13 cellular contexts compared by ENCODE assay signal in genomic region chr7:42883950-42884349, GRCh38. TPM values are rescaled to one million over a fixed set of nuclear protein-coding genes. Genes with fewer than 3 reads are reported as not detected.
DNase-seq lines count a peak whose midpoint lies in the region; ATAC-seq, FAIRE-seq and TF ChIP-seq lines count a peak whose summit lies in the region.
"Had no signal": no experiment of that assay in that cellular context is flagged by ENCODE, and none has a peak within 500 bp of the region (broad histone marks: within the 10 kb centered on the region; RNA-seq: fewer than 3 reads in every experiment).

No MANE protein-coding gene starts in this region.

- in situ Hi-C loops in brain microvascular endothelial cell (cut with HindIII; ENCODE audit: low pct_ligation_motif_present, low sequenced_read_pairs), result no loop called here

- TF ChIP-seq CTCF in bronchial epithelial cell (IDR thresholded peaks at IDR 0.05; ENCODE audit: insufficient read depth, low read length, severe bottlenecking), result no peak
- TF ChIP-seq CTCF in retinal pigment epithelial cell (conservative IDR thresholded peaks at IDR 0.05; ENCODE audit: low read depth, low read length), result no peak
- TF ChIP-seq CTCF in brain microvascular endothelial cell (IDR thresholded peaks at IDR 0.05; ENCODE audit: low read depth, low read length, missing control alignments), result no peak

- H3K36me3 ChIP-seq in bronchial epithelial cell (ENCODE audit: control insufficient read depth, insufficient read depth, low read length) (no peaks in the 10 kb centered on the region), brain microvascular endothelial cell (replicated peaks) (no peaks in the 10 kb centered on the region)

- H3K27me3 ChIP-seq in bronchial epithelial cell (ENCODE audit: control insufficient read depth, insufficient read depth, low read length), result no peaks in the 10 kb centered on the region
- no peaks in the 10 kb centered on the region for H3K27me3 ChIP-seq in brain microvascular endothelial cell (replicated peaks)

- H3K4me3 ChIP-seq in bronchial epithelial cell (ENCODE audit: low read depth, low read length) (no peak overlapping the region), retinal pigment epithelial cell (ENCODE audit: low read length) (no peak overlapping the region), brain microvascular endothelial cell (ENCODE audit: low read depth, low read length) (no peak overlapping the region)
- H3K4me3 ChIP-seq: A549 had no signal

- H3K27ac ChIP-seq in brain microvascular endothelial cell, result no peak overlapping the region
- H3K27ac ChIP-seq: KMS-11 had no signal

- no peak for FAIRE-seq in bronchial epithelial cell (lab: Jason Lieb, UNC)
- FAIRE-seq: A549 had no signal

- peak; percentile 7 for DNase-seq in NCI-H2171 treated with DMSO at 0.1 percent for 48 hours (lab: John Stamatoyannopoulos, UW)
- DNase-seq in NCI-H2171 (lab: John Stamatoyannopoulos, UW), result no peak
- peak; percentile 33 for DNase-seq in HPDE6-E6E7 (ENCODE audit: extremely low spot score)
- peak; percentile 90 for DNase-seq in bronchial epithelial cell (ENCODE audit: low read depth)
- DNase-seq in retinal pigment epithelial cell (ENCODE audit: low read depth), result peak; percentile 5
- no peak for DNase-seq in cerebellar nuclear complex (lab: John Stamatoyannopoulos, UW)
- DNase-seq in brain microvascular endothelial cell, result no peak
- DNase-seq: effector CD8-positive, alpha-beta T cell; HFFc6; left colon had no signal

- ATAC-seq in HG03457 (IDR thresholded peaks at IDR 0.05; ENCODE audit: unreplicated experiment), result no peak
- ATAC-seq: A549, left colon had no signal

RNA-seq across cellular contexts. Expression of gene C7orf25, which starts 27.9 kb away (rescaled TPM):
- 3.2 and 3.7 TPM in 2 replicates for total RNA-seq in bronchial epithelial cell

RNA-seq across cellular contexts. Expression of gene PSMA2, which starts 48.0 kb away (rescaled TPM):
- total RNA-seq in bronchial epithelial cell, result 40.6 and 62.1 TPM in 2 replicates

RNA-seq across cellular contexts. Expression of gene MRPL32, which starts 48.2 kb away (rescaled TPM):
- 62.6 and 63.2 TPM in 2 replicates for total RNA-seq in bronchial epithelial cell

Comparison
In these comparisons a context has a peak if more than half of its experiments do, and no peak if none do; other contexts are left out.
1. DNase-seq: peak in NCI-H2171 treated with DMSO at 0.1 percent for 48 hours (single experiment), HPDE6-E6E7 (single experiment), bronchial epithelial cell (single experiment) and retinal pigment epithelial cell (single experiment); none in NCI-H2171 (single experiment), cerebellar nuclear complex (0 of 2) and brain microvascular endothelial cell (single experiment).